Comparison of ENCODE assay signal across 9 cellular contexts in genomic region chr1:85059563-85059962, GRCh38.
"Had no signal": no experiment of that assay in that cellular context is flagged by ENCODE, and none has a peak within 500 bp of the region (broad histone marks: within the 10 kb centered on the region; RNA-seq: fewer than 3 reads in every experiment).

No MANE protein-coding gene starts in this region.

- FAIRE-seq: H1, H54, HepG2 had no signal

- DNase-seq: H9, HCEC 1CT, HFFc6, KBM-7 had no signal

- H3K4me2 ChIP-seq: GM23338 had no signal

- ATAC-seq: GM23338, HepG2 had no signal

- H3K27ac ChIP-seq: HL-60 had no signal

- H3K4me3 ChIP-seq: GM23338 had no signal

- H2AFZ ChIP-seq: GM23338 had no signal
